1 cellular context compared by ENCODE assay signal in genomic region chr15:40115670-40116093, GRCh38.
A peak's percentile ranks its signal among the peaks of the same experiment; 100 is the strongest.
TF ChIP-seq lines count a peak whose summit lies in the region.

No MANE protein-coding gene starts in this region.

TF ChIP-seq in HepG2, 621 proteins besides CTCF, POLR2A, EP300 and RAD21 (continued from another document and continues in another):
- TF ChIP-seq MLXIP (CRISPR knock-in tag; IDR thresholded peaks at IDR 0.05; ENCODE audit: borderline replicate concordance) (no peak), MIER2 (CRISPR knock-in tag; IDR thresholded peaks at IDR 0.05) (no peak), SETDB1 (CRISPR knock-in tag; IDR thresholded peaks at IDR 0.05; ENCODE audit: borderline replicate concordance) (no peak), HOXA9 (CRISPR knock-in tag; IDR thresholded peaks at IDR 0.05; ENCODE audit: borderline replicate concordance) (no peak), TBL1XR1 (IDR thresholded peaks at IDR 0.05; ENCODE audit: borderline replicate concordance, low read length, partially characterized antibody) (no peak), ZIK1 (CRISPR knock-in tag; IDR thresholded peaks at IDR 0.05; ENCODE audit: borderline replicate concordance, low read depth) (no peak), ZNF101 (CRISPR knock-in tag; IDR thresholded peaks at IDR 0.05; ENCODE audit: borderline replicate concordance, low read depth) (no peak), PAF1 (CRISPR knock-in tag; IDR thresholded peaks at IDR 0.05) (no peak), ZNF333 (CRISPR knock-in tag; IDR thresholded peaks at IDR 0.05; ENCODE audit: borderline replicate concordance) (no peak), MAZ (IDR thresholded peaks at IDR 0.05; ENCODE audit: borderline replicate concordance, low read depth, low read length) (no peak), MAZ (CRISPR knock-in tag; IDR thresholded peaks at IDR 0.05; ENCODE audit: low read depth) (no peak), HES4 (CRISPR knock-in tag; IDR thresholded peaks at IDR 0.05; ENCODE audit: borderline replicate concordance) (no peak), ZNF503 (CRISPR knock-in tag; IDR thresholded peaks at IDR 0.05) (no peak), SIN3A (IDR thresholded peaks at IDR 0.05; ENCODE audit: borderline replicate concordance, low read depth, low read length) (no peak), SCMH1 (CRISPR knock-in tag; IDR thresholded peaks at IDR 0.05; ENCODE audit: borderline replicate concordance) (no peak), MBD4 (IDR thresholded peaks at IDR 0.05; ENCODE audit: borderline replicate concordance, low read length) (no peak), ZBTB1 (CRISPR knock-in tag; IDR thresholded peaks at IDR 0.05; ENCODE audit: borderline replicate concordance) (no peak), ZEB1 (IDR thresholded peaks at IDR 0.05; ENCODE audit: insufficient replicate concordance, low read depth) (no peak), ZNF230 (CRISPR knock-in tag; IDR thresholded peaks at IDR 0.05) (no peak), MAFK (conservative IDR thresholded peaks at IDR 0.05 in 1 of 2, IDR thresholded peaks at IDR 0.05 in 1 of 2; ENCODE audit: low read length in 2 of 2) (no peak), GPN1 (CRISPR knock-in tag; IDR thresholded peaks at IDR 0.05; ENCODE audit: borderline replicate concordance) (no peak), ZNF792 (CRISPR knock-in tag; IDR thresholded peaks at IDR 0.05) (0 out of 2 replicates have a peak, but pooled peaks have one; percentile 24), CREBL2 (CRISPR knock-in tag; IDR thresholded peaks at IDR 0.05; ENCODE audit: borderline replicate concordance) (no peak), ZNF879 (CRISPR knock-in tag; IDR thresholded peaks at IDR 0.05) (no peak), NFIB (CRISPR knock-in tag; IDR thresholded peaks at IDR 0.05; ENCODE audit: borderline replicate concordance) (no peak), ARID3A (IDR thresholded peaks at IDR 0.05; ENCODE audit: low read depth, low read length) (no peak), AHDC1 (CRISPR knock-in tag; IDR thresholded peaks at IDR 0.05; ENCODE audit: borderline replicate concordance) (no peak), AFF4 (CRISPR knock-in tag; IDR thresholded peaks at IDR 0.05) (no peak), ZBTB25 (CRISPR knock-in tag; IDR thresholded peaks at IDR 0.05) (no peak), ATF3 (CRISPR knock-in tag; IDR thresholded peaks at IDR 0.05) (peak; percentile 96), PHF21A (CRISPR knock-in tag; IDR thresholded peaks at IDR 0.05) (no peak; the same call in 1 of the 2 replicates), IKZF1 (IDR thresholded peaks at IDR 0.05) (no peak), ZNF256 (CRISPR knock-in tag; conservative IDR thresholded peaks at IDR 0.05) (no peak), CBX1 (IDR thresholded peaks at IDR 0.05; ENCODE audit: low read depth) (no peak), ZNF558 (CRISPR knock-in tag; IDR thresholded peaks at IDR 0.05; ENCODE audit: borderline replicate concordance) (no peak), BORCS8-MEF2B (CRISPR knock-in tag; IDR thresholded peaks at IDR 0.05) (0 out of 2 replicates have a peak, but pooled peaks have one; percentile 27), NR2F6 (IDR thresholded peaks at IDR 0.05) (peak; percentile 68), NR2F6 (CRISPR knock-in tag; IDR thresholded peaks at IDR 0.05) (peak; percentile 91), CBFB (CRISPR knock-in tag; IDR thresholded peaks at IDR 0.05) (no peak), ZNF331 (CRISPR knock-in tag; IDR thresholded peaks at IDR 0.05) (peak; percentile 60; the same call in 1 of the 2 replicates), ARHGAP35 (CRISPR knock-in tag; IDR thresholded peaks at IDR 0.05; ENCODE audit: borderline replicate concordance) (no peak), NFE2L1 (CRISPR knock-in tag; IDR thresholded peaks at IDR 0.05; ENCODE audit: borderline replicate concordance) (no peak), ZNF724P (CRISPR knock-in tag; IDR thresholded peaks at IDR 0.05; ENCODE audit: borderline replicate concordance) (no peak), ZNF547 (CRISPR knock-in tag; IDR thresholded peaks at IDR 0.05) (no peak), KLF12 (CRISPR knock-in tag; IDR thresholded peaks at IDR 0.05; ENCODE audit: borderline replicate concordance) (0 out of 2 replicates have a peak, but pooled peaks have one; percentile 19), ZNF747 (CRISPR knock-in tag; IDR thresholded peaks at IDR 0.05; ENCODE audit: borderline replicate concordance) (no peak), ZNF839 (CRISPR knock-in tag; IDR thresholded peaks at IDR 0.05; ENCODE audit: borderline replicate concordance) (no peak), HNF4G (IDR thresholded peaks at IDR 0.05; ENCODE audit: borderline replicate concordance, low read depth, low read length) (no peak), HNF4G (CRISPR knock-in tag; IDR thresholded peaks at IDR 0.05; ENCODE audit: borderline replicate concordance, low read depth) (no peak), RFXAP (CRISPR knock-in tag; IDR thresholded peaks at IDR 0.05; ENCODE audit: borderline replicate concordance) (no peak)
